ENCODE assay signal across 11 cellular contexts in the genomic region with DNA sequence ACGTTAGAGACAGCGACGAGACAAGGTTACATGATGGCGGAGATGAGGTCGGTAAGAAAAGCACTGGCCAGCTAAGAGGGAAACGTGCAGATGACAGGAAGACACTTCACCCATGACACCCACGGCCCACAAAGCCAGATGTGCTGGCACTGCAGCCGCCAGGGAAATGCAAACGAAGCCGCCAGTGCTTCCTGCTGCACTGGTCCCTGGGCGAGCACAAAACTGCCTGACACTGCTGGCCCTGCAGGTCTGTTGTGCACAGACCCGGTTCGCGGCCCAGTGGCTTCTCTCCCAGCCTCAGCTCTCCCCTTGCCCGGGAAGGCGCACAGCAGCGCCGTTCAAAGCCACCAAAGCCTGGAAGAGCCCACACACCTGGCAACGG. TPM values are rescaled to one million over a fixed set of nuclear protein-coding genes. Genes with fewer than 3 reads are reported as not detected.
DNase-seq lines count a peak whose midpoint lies in the region; ATAC-seq and TF ChIP-seq lines count a peak whose summit lies in the region.
"Had no signal": no experiment of that assay in that cellular context is flagged by ENCODE, and none has a peak within 500 bp of the region (broad histone marks: within the 10 kb centered on the region; RNA-seq: fewer than 3 reads in every experiment).

No MANE protein-coding gene starts in this region.

- H2AFZ ChIP-seq in mesenchymal stem cell (ENCODE audit: low read depth, low read length), result no peak overlapping the region

- no peak overlapping the region for H3K18ac ChIP-seq in mesenchymal stem cell (ENCODE audit: low read depth in 1 of 2, low read length in 2 of 2)

- no peak overlapping the region for H3K4ac ChIP-seq in mesenchymal stem cell (ENCODE audit: low read depth in 1 of 2, low read length in 2 of 2)

- no peak for TF ChIP-seq CTCF in mucosa of descending colon (IDR thresholded peaks at IDR 0.05)
- TF ChIP-seq CTCF in foreskin keratinocyte (conservative IDR thresholded peaks at IDR 0.05), result no peak

- no peak overlapping the region for H3K14ac ChIP-seq in mesenchymal stem cell (ENCODE audit: low read length in 2 of 2)

- H3K4me3 ChIP-seq in mucosa of descending colon, result no peak overlapping the region
- H3K4me3 ChIP-seq in mesenchymal stem cell (ENCODE audit: insufficient read depth in 1 of 2, low read depth in 1 of 2, low read length in 2 of 2), result no peak overlapping the region

- H3K4me1 Mint-ChIP-seq in activated CD4-positive, alpha-beta T cell treated with anti-CD3 and anti-CD28 coated beads for 36 hours, result peaks cover 20% of the 10 kb centered on the region
- H3K4me1 Mint-ChIP-seq in activated CD4-positive, alpha-beta T cell treated with anti-CD3 and anti-CD28 coated beads, Interleukin-2, amount 10 ng/mL, durations not matched to agents 24 days and 14 days, result peaks cover 10% of the 10 kb centered on the region

- H3K9me3 ChIP-seq in mucosa of descending colon (no peaks in the 10 kb centered on the region), mesenchymal stem cell (ENCODE audit: control insufficient read depth, low read length) (no peaks in the 10 kb centered on the region)

- H3K79me1 ChIP-seq in mesenchymal stem cell (replicated peaks; ENCODE audit: low read length, poor library complexity, severe bottlenecking), result peaks cover 57% of the 10 kb centered on the region

- peak; percentile 28 for ATAC-seq in activated CD4-positive, alpha-beta T cell treated with anti-CD3 and anti-CD28 coated beads for 36 hours
- peak; percentile 43 for ATAC-seq in GM21576 (IDR thresholded peaks at IDR 0.05; ENCODE audit: unreplicated experiment)
- peak; percentile 45 for ATAC-seq in HG03571 (IDR thresholded peaks at IDR 0.05; ENCODE audit: unreplicated experiment)
- ATAC-seq in mucosa of descending colon, result peak; percentile 63
- ATAC-seq in foreskin keratinocyte, result no peak

- no peak overlapping the region for H2BK15ac ChIP-seq in mesenchymal stem cell (ENCODE audit: low read depth, poor library complexity, severe bottlenecking)

- POLR2A ChIA-PET in activated CD4-positive, alpha-beta T cell treated with anti-CD3 and anti-CD28 coated beads for 36 hours (lab: Charles Lee), result no interaction called here

- no peaks in the 10 kb centered on the region for H3K27me3 ChIP-seq in foreskin keratinocyte
- H3K27me3 ChIP-seq in mesenchymal stem cell (ENCODE audit: control insufficient read depth in 1 of 2, insufficient read depth in 1 of 2, low read length in 2 of 2), result no peaks in the 10 kb centered on the region

- CTCF ChIA-PET in activated CD4-positive, alpha-beta T cell treated with anti-CD3 and anti-CD28 coated beads for 36 hours (lab: Charles Lee), result no interaction called here

- no peak overlapping the region for H4K91ac ChIP-seq in mesenchymal stem cell (ENCODE audit: low read length)

- H3K27ac Mint-ChIP-seq in activated CD4-positive, alpha-beta T cell treated with anti-CD3 and anti-CD28 coated beads for 36 hours, result peak overlapping the region; percentile 44
- H3K27ac Mint-ChIP-seq in activated CD4-positive, alpha-beta T cell treated with anti-CD3 and anti-CD28 coated beads, Interleukin-2, amount 10 ng/mL, durations not matched to agents 24 days and 14 days, result no peak overlapping the region

- no peak overlapping the region for H4K8ac ChIP-seq in mesenchymal stem cell (ENCODE audit: low read length)

- no peaks in the 10 kb centered on the region for H3K27me3 Mint-ChIP-seq in activated CD4-positive, alpha-beta T cell treated with anti-CD3 and anti-CD28 coated beads for 36 hours
- H3K27me3 Mint-ChIP-seq in activated CD4-positive, alpha-beta T cell treated with anti-CD3 and anti-CD28 coated beads, Interleukin-2, amount 10 ng/mL, durations not matched to agents 24 days and 14 days, result no peaks in the 10 kb centered on the region

- peak; percentile 33 for DNase-seq in activated CD4-positive, alpha-beta T cell treated with anti-CD3 and anti-CD28 coated beads for 36 hours
- no peak for DNase-seq in activated CD4-positive, alpha-beta T cell treated with anti-CD3 and anti-CD28 coated beads, Interleukin-2, amount 10 ng/mL, durations not matched to agents 24 days and 14 days
- peak in 1 of 3 donors; percentile 72 for DNase-seq in mucosa of descending colon
- DNase-seq in foreskin keratinocyte, result no peak
- DNase-seq in NCI-H2107 (lab: John Stamatoyannopoulos, UW), result no peak
- DNase-seq in mesenchymal stem cell, result no peak
- DNase-seq: 8988T had no signal

- no peaks in the 10 kb centered on the region for H3K4me1 ChIP-seq in mucosa of descending colon (ENCODE audit: low read depth)
- H3K4me1 ChIP-seq in foreskin keratinocyte, result peaks cover 15% of the 10 kb centered on the region
- peaks cover 13% of the 10 kb centered on the region for H3K4me1 ChIP-seq in mesenchymal stem cell (ENCODE audit: control insufficient read depth, insufficient read depth, low read depth, low read length)

- no peak overlapping the region for H3K23ac ChIP-seq in mesenchymal stem cell (ENCODE audit: low read length in 2 of 2)

- no peak overlapping the region for H3K9ac ChIP-seq in mesenchymal stem cell (ENCODE audit: low read length)

- peaks cover 28% of the 10 kb centered on the region for H3K36me3 Mint-ChIP-seq in activated CD4-positive, alpha-beta T cell treated with anti-CD3 and anti-CD28 coated beads for 36 hours (ENCODE audit: low read depth)
- peaks cover 28% of the 10 kb centered on the region for H3K36me3 Mint-ChIP-seq in activated CD4-positive, alpha-beta T cell treated with anti-CD3 and anti-CD28 coated beads, Interleukin-2, amount 10 ng/mL, durations not matched to agents 24 days and 14 days (ENCODE audit: low read depth)

- H3K36me3 ChIP-seq in mucosa of descending colon (ENCODE audit: low read depth) (no peaks in the 10 kb centered on the region), mesenchymal stem cell (ENCODE audit: control insufficient read depth in 1 of 2, insufficient read depth in 2 of 2, low read depth in 1 of 2, low read length in 2 of 2) (peaks cover 8 to 40% of the 10 kb centered on the region in 2 experiments)

- H3K27ac ChIP-seq in foreskin keratinocyte (no peak overlapping the region), mesenchymal stem cell (ENCODE audit: low read length, poor library complexity, severe bottlenecking) (no peak overlapping the region)

- H3K4me2 ChIP-seq in mesenchymal stem cell (ENCODE audit: low read length, poor library complexity, severe bottlenecking), result no peak overlapping the region

- 88% methylated on average over 19 of the region's 19 CpGs for WGBS in mesenchymal stem cell

- peak overlapping the region; percentile 24 for H3K4me3 Mint-ChIP-seq in activated CD4-positive, alpha-beta T cell treated with anti-CD3 and anti-CD28 coated beads for 36 hours
- no peak overlapping the region for H3K4me3 Mint-ChIP-seq in activated CD4-positive, alpha-beta T cell treated with anti-CD3 and anti-CD28 coated beads, Interleukin-2, amount 10 ng/mL, durations not matched to agents 24 days and 14 days

- H2BK12ac ChIP-seq in mesenchymal stem cell (ENCODE audit: low read length in 2 of 2), result no peak overlapping the region

- intact Hi-C loops in activated CD4-positive, alpha-beta T cell treated with anti-CD3 and anti-CD28 coated beads for 36 hours (cut with DNase I, micrococcal nuclease), result loop anchor here in 1 of 2 experiments (5.0 kb wide), 1 partner anchor 57 kb away; no protein-coding TSS in a partner anchor
- intact Hi-C loops in activated CD4-positive, alpha-beta T cell treated with anti-CD3 and anti-CD28 coated beads, Interleukin-2, amount 10 ng/mL, durations not matched to agents 24 days and 14 days (cut with micrococcal nuclease), result no loop called here
- intact Hi-C loops in mucosa of descending colon (cut with DNase I, micrococcal nuclease), result no loop called here

- H2BK5ac ChIP-seq in mesenchymal stem cell (ENCODE audit: low read depth, low read length, poor library complexity, severe bottlenecking), result no peak overlapping the region

- no peaks in the 10 kb centered on the region for H3K9me3 Mint-ChIP-seq in activated CD4-positive, alpha-beta T cell treated with anti-CD3 and anti-CD28 coated beads for 36 hours (ENCODE audit: low read depth)
- no peaks in the 10 kb centered on the region for H3K9me3 Mint-ChIP-seq in activated CD4-positive, alpha-beta T cell treated with anti-CD3 and anti-CD28 coated beads, Interleukin-2, amount 10 ng/mL, durations not matched to agents 24 days and 14 days

- no peak overlapping the region for H2AK5ac ChIP-seq in mesenchymal stem cell (ENCODE audit: low read length, severe bottlenecking)

- no peak overlapping the region for H2BK120ac ChIP-seq in mesenchymal stem cell (ENCODE audit: low read depth, low read length)

RNA-seq across cellular contexts. Expression of gene QSOX2, which starts 20.3 kb away (rescaled TPM):
- 10 to 100 TPM; 18.1 to 21.2 TPM for total RNA-seq in activated CD4-positive, alpha-beta T cell treated with anti-CD3 and anti-CD28 coated beads for 36 hours
- total RNA-seq in activated CD4-positive, alpha-beta T cell treated with anti-CD3 and anti-CD28 coated beads, Interleukin-2, amount 10 ng/mL, durations not matched to agents 24 days and 14 days, result 26.4 and 28.0 TPM in 2 replicates
- 1 to 10 TPM; 6.1 to 8.1 (median 7.1) TPM for total RNA-seq in mucosa of descending colon
- total RNA-seq in foreskin keratinocyte, result 11.9 and 13.6 TPM in 2 replicates
- polyA plus RNA-seq in foreskin keratinocyte, result 6.4 and 7.0 TPM in 2 replicates
- polyA plus RNA-seq in mesenchymal stem cell (2013, experiment 1 of 2), result 9.6 TPM
- polyA plus RNA-seq in mesenchymal stem cell (2013, experiment 2 of 2), result 9.8 TPM

RNA-seq across cellular contexts. Expression of gene LHX3, which starts 20.4 kb away (rescaled TPM):
- total RNA-seq in activated CD4-positive, alpha-beta T cell treated with anti-CD3 and anti-CD28 coated beads for 36 hours, result not detected
- not detected in 2 replicates for total RNA-seq in activated CD4-positive, alpha-beta T cell treated with anti-CD3 and anti-CD28 coated beads, Interleukin-2, amount 10 ng/mL, durations not matched to agents 24 days and 14 days
- total RNA-seq in mucosa of descending colon (not detected), foreskin keratinocyte (not detected in 2 replicates)
- not detected in 2 replicates for polyA plus RNA-seq in foreskin keratinocyte
- not detected for polyA plus RNA-seq in mesenchymal stem cell (2013, experiment 1 of 2)
- not detected for polyA plus RNA-seq in mesenchymal stem cell (2013, experiment 2 of 2)
- total RNA-seq: mesenteric fat pad had no signal
- polyA plus RNA-seq: esophagus had no signal
